In genomic region chr5:172758077-172758835, GRCh38 we compare ENCODE assay signal across 10 cellular contexts. TPM values are rescaled to one million over a fixed set of nuclear protein-coding genes. Genes with fewer than 3 reads are reported as not detected.
DNase-seq lines count a peak whose midpoint lies in the region; ATAC-seq, FAIRE-seq and TF ChIP-seq lines count a peak whose summit lies in the region.
"Had no signal": no experiment of that assay in that cellular context is flagged by ENCODE, and none has a peak within 500 bp of the region (broad histone marks: within the 10 kb centered on the region; RNA-seq: fewer than 3 reads in every experiment).

No MANE protein-coding gene starts in this region.

- 36% methylated on average over 17 of the region's 19 CpGs for WGBS in HepG2 (ENCODE audit: low lambda C conversion rate)
- 68 to 79% methylated on average over 7 to 19 of the region's 19 CpGs for WGBS in transverse colon (ENCODE audit: low coverage in 1 of 2), 2 donors

- H3K9ac ChIP-seq in HUES48 (ENCODE audit: low read depth, low read length) (no peak overlapping the region), HepG2 (ENCODE audit: insufficient read depth, low read depth, low read length) (no peak overlapping the region)
- H3K9ac ChIP-seq: KMS-11 had no signal

- no peaks in the 10 kb centered on the region for H3K79me2 ChIP-seq in HepG2 (ENCODE audit: insufficient read depth, low read length)

- no peak for TF ChIP-seq POLR2A in HepG2 (IDR thresholded peaks at IDR 0.05; ENCODE audit: insufficient read depth in 1 of 2, low read depth in 2 of 2, low read length in 2 of 2)
- TF ChIP-seq POLR2A in transverse colon (IDR thresholded peaks at IDR 0.05), result no peak

- no peak overlapping the region for H3K4me3 Mint-ChIP-seq in naive thymus-derived CD8-positive, alpha-beta T cell
- no peak overlapping the region for H3K4me3 Mint-ChIP-seq in activated CD4-positive, alpha-beta T cell treated with anti-CD3 and anti-CD28 coated beads, Interleukin-2, amount 10 ng/mL, durations not matched to agents 24 days and 14 days

- BruUV-seq in HepG2 (replicated peaks; lab: Mats Ljungman, UMichigan), result no TSS peak

- H3K9me3 Mint-ChIP-seq in naive thymus-derived CD8-positive, alpha-beta T cell, result peaks cover 0 to 8% (median 0%) of the 10 kb centered on the region in 9 donors
- no peaks in the 10 kb centered on the region for H3K9me3 Mint-ChIP-seq in activated CD4-positive, alpha-beta T cell treated with anti-CD3 and anti-CD28 coated beads, Interleukin-2, amount 10 ng/mL, durations not matched to agents 24 days and 14 days

- H3K9me3 ChIP-seq in HUES48 (ENCODE audit: control insufficient read depth, insufficient read depth, low read length), result no peaks in the 10 kb centered on the region
- H3K9me3 ChIP-seq in HepG2 (ENCODE audit: low read length), result no peaks in the 10 kb centered on the region
- no peaks in the 10 kb centered on the region for H3K9me3 ChIP-seq in transverse colon

- H4K20me1 ChIP-seq in HepG2 (ENCODE audit: insufficient read depth, low read length), result no peaks in the 10 kb centered on the region

- no peak for TF ChIP-seq RAD21 in HepG2 (CRISPR knock-in tag; IDR thresholded peaks at IDR 0.05)

- H3K27ac Mint-ChIP-seq in naive thymus-derived CD8-positive, alpha-beta T cell, result peak overlapping the region in 4 of 10 donors; percentile 22 to 80 (median 48)
- no peak overlapping the region for H3K27ac Mint-ChIP-seq in activated CD4-positive, alpha-beta T cell treated with anti-CD3 and anti-CD28 coated beads, Interleukin-2, amount 10 ng/mL, durations not matched to agents 24 days and 14 days

- H3K36me3 ChIP-seq in HUES48 (ENCODE audit: control insufficient read depth, insufficient read depth, low read length) (no peaks in the 10 kb centered on the region), brain microvascular endothelial cell (replicated peaks) (no peaks in the 10 kb centered on the region), HepG2 (replicated peaks in 1 of 2; ENCODE audit: control insufficient read depth in 1 of 2, insufficient read depth in 2 of 2, low read length in 2 of 2) (no peaks in the 10 kb centered on the region), transverse colon (no peaks in the 10 kb centered on the region)

- peak; percentile 44 for TF ChIP-seq CTCF in brain microvascular endothelial cell (IDR thresholded peaks at IDR 0.05; ENCODE audit: low read depth, low read length, missing control alignments)
- TF ChIP-seq CTCF in HepG2 (CRISPR knock-in tag; IDR thresholded peaks at IDR 0.05), result no peak
- no peak for TF ChIP-seq CTCF in transverse colon (IDR thresholded peaks at IDR 0.05)

- peaks cover 0 to 6% (median 2%) of the 10 kb centered on the region in 3 donors for H3K36me3 Mint-ChIP-seq in naive thymus-derived CD8-positive, alpha-beta T cell
- H3K36me3 Mint-ChIP-seq in activated CD4-positive, alpha-beta T cell treated with anti-CD3 and anti-CD28 coated beads, Interleukin-2, amount 10 ng/mL, durations not matched to agents 24 days and 14 days (ENCODE audit: low read depth), result no peaks in the 10 kb centered on the region

- no peak for FAIRE-seq in HepG2 (lab: Jason Lieb, UNC)

- DNase-seq in brain microvascular endothelial cell (peak; percentile 97), HepG2 (ENCODE audit: low spot score) (no peak), transverse colon (no peak), T-helper 2 cell (no peak)
- DNase-seq in central memory CD4-positive, alpha-beta T cell, result no peak
- no peak for DNase-seq in naive thymus-derived CD8-positive, alpha-beta T cell
- no peak for DNase-seq in activated CD4-positive, alpha-beta T cell treated with anti-CD3 and anti-CD28 coated beads, Interleukin-2, amount 10 ng/mL, durations not matched to agents 24 days and 14 days

- peak overlapping the region; percentile 56 for H3K4me2 ChIP-seq in HepG2 (ENCODE audit: low read depth, low read length)
- H3K4me2 ChIP-seq: KMS-11 had no signal

- no peaks in the 10 kb centered on the region for H3K27me3 Mint-ChIP-seq in naive thymus-derived CD8-positive, alpha-beta T cell
- H3K27me3 Mint-ChIP-seq in activated CD4-positive, alpha-beta T cell treated with anti-CD3 and anti-CD28 coated beads, Interleukin-2, amount 10 ng/mL, durations not matched to agents 24 days and 14 days, result peaks cover 13% of the 10 kb centered on the region

- H3K27me3 ChIP-seq in HUES48 (ENCODE audit: control insufficient read depth, insufficient read depth, low read length) (peaks cover 5% of the 10 kb centered on the region; the same call in 1 of the 2 replicates), brain microvascular endothelial cell (replicated peaks) (no peaks in the 10 kb centered on the region), HepG2 (ENCODE audit: control insufficient read depth in 1 of 2, insufficient read depth in 2 of 2, low read length in 2 of 2) (peaks cover 0 to 6% of the 10 kb centered on the region in 2 experiments; a peak in 2 of 5 replicates), transverse colon (no peaks in the 10 kb centered on the region)

- H3K4me3 ChIP-seq in HUES48 (ENCODE audit: low read depth, low read length) (no peak overlapping the region), brain microvascular endothelial cell (ENCODE audit: low read depth, low read length) (no peak overlapping the region), HepG2 (replicated peaks in 1 of 3; ENCODE audit: insufficient read depth in 1 of 3, low read depth in 2 of 3, low read length in 3 of 3) (peak overlapping the region in 1 of 3 experiments; percentile 14; a peak in 1 of 6 replicates), transverse colon (no peak overlapping the region)

- H2AFZ ChIP-seq in HepG2 (ENCODE audit: low read length), result no peak overlapping the region

- peak; percentile 81 for ATAC-seq in HepG2
- no peak for ATAC-seq in naive thymus-derived CD8-positive, alpha-beta T cell

- intact Hi-C loops in HepG2 (cut with micrococcal nuclease; ENCODE audit: unreplicated experiment) (no loop called here), transverse colon (cut with DNase I; ENCODE audit: low total_unique reads) (no loop called here)
- intact Hi-C loops in activated CD4-positive, alpha-beta T cell treated with anti-CD3 and anti-CD28 coated beads, Interleukin-2, amount 10 ng/mL, durations not matched to agents 24 days and 14 days (cut with micrococcal nuclease), result no loop called here

- POLR2A ChIA-PET in HepG2 (lab: Yijun Ruan, JAX), result no interaction called here
- POLR2A ChIA-PET in naive thymus-derived CD8-positive, alpha-beta T cell (lab: Charles Lee), result interaction anchor here (1.2 to 2.0 kb wide), 2 partner anchors 12 to 13 kb away, joined by 3 to 6 read pairs; partner anchors contain the start of gene DUSP1

- no peak for TF ChIP-seq EP300 in HepG2 (IDR thresholded peaks at IDR 0.05; ENCODE audit: low read depth in 2 of 2, low read length in 2 of 2)
- TF ChIP-seq EP300 in HepG2 (CRISPR knock-in tag; IDR thresholded peaks at IDR 0.05; ENCODE audit: borderline replicate concordance), result no peak
- TF ChIP-seq EP300 in transverse colon (IDR thresholded peaks at IDR 0.05; ENCODE audit: low read depth), result no peak

- H3K27ac ChIP-seq in HUES48 (ENCODE audit: low read depth, low read length) (peak overlapping the region; percentile 66), brain microvascular endothelial cell (peak overlapping the region; percentile 89), HepG2 (ENCODE audit: extremely low read length, insufficient read depth, low read length) (no peak overlapping the region), transverse colon (peak overlapping the region in 3 of 4 donors; percentile 23 to 61 (median 36))
- H3K27ac ChIP-seq: KMS-11, VCaP had no signal

- CTCF ChIA-PET in HepG2 (lab: Yijun Ruan, JAX; ENCODE audit: low intra/inter-chr PET ratio, low total read pairs), result no interaction called here

- H3K4me1 ChIP-seq in HUES48 (ENCODE audit: control insufficient read depth, insufficient read depth, low read length) (peaks cover 7% of the 10 kb centered on the region; the same call in 1 of the 2 replicates), HepG2 (ENCODE audit: insufficient read depth, low read length) (peaks cover 24% of the 10 kb centered on the region), transverse colon (no peaks in the 10 kb centered on the region)

- in situ Hi-C loops in brain microvascular endothelial cell (cut with HindIII; ENCODE audit: low pct_ligation_motif_present, low sequenced_read_pairs), result no loop called here
- in situ Hi-C loops in HepG2 (cut with HindIII; ENCODE audit: extremely low pct_ligation_motif_present, low pct_unique_long_range_greater_than_20kb), result no loop called here
- in situ Hi-C loops in transverse colon (cut with MboI; ENCODE audit: low pct_ligation_motif_present in 1 of 4, low pct_unique_long_range_greater_than_20kb in 1 of 4, low sequenced_read_pairs in 3 of 4), result no loop called here

- peaks cover 0 to 2% (median under 1%) of the 10 kb centered on the region in 4 donors for H3K4me1 Mint-ChIP-seq in naive thymus-derived CD8-positive, alpha-beta T cell
- H3K4me1 Mint-ChIP-seq in activated CD4-positive, alpha-beta T cell treated with anti-CD3 and anti-CD28 coated beads, Interleukin-2, amount 10 ng/mL, durations not matched to agents 24 days and 14 days, result no peaks in the 10 kb centered on the region

RNA-seq across cellular contexts. Expression of gene DUSP1, which starts 12.7 kb away (rescaled TPM):
- total RNA-seq in HepG2 (2016; rRNA removed; fragmentation: Illumina TruSeq; extraction: Trizol) (18.0 and 27.1 TPM in 2 replicates), transverse colon (100 to 1,000 TPM; 469 to 701 (median 567) TPM)
- 7.1 and 7.8 TPM in 2 replicates for total RNA-seq in HepG2 (2016; cell fraction: cytosol; rRNA removed; fragmentation: Illumina TruSeq; extraction: Trizol; ENCODE audit: low read depth)
- total RNA-seq in HepG2 (2016; cell fraction: insoluble cytoplasmic fraction; rRNA removed; fragmentation: Illumina TruSeq; extraction: Trizol), result 15.8 and 29.9 TPM in 2 replicates
- total RNA-seq in HepG2 (2016; cell fraction: membrane; rRNA removed; fragmentation: Illumina TruSeq; extraction: Trizol), result 14.2 and 16.6 TPM in 2 replicates
- 53.7 and 56.5 TPM in 2 replicates for total RNA-seq in HepG2 (2016; cell fraction: nucleus; rRNA removed; fragmentation: Illumina TruSeq; extraction: Trizol)
- polyA plus RNA-seq in HepG2 (2011; rRNA removed), result 55.5 and 79.2 TPM in 2 replicates
- polyA plus RNA-seq in HepG2 (2011; cell fraction: cytosol; rRNA removed), result 59.1 and 69.7 TPM in 2 replicates
- 85.1 and 113 TPM in 2 replicates for polyA plus RNA-seq in HepG2 (2011; cell fraction: nucleus; rRNA removed)
- polyA plus RNA-seq in HepG2 (2012), result 48.1 and 56.6 TPM in 2 replicates
- 4.7 and 6.0 TPM in 2 replicates for polyA plus RNA-seq in HepG2 (2016; cell fraction: cytosol; fragmentation: Illumina TruSeq; extraction: Trizol; ENCODE audit: low read depth)
- polyA plus RNA-seq in HepG2 (2016; cell fraction: insoluble cytoplasmic fraction; fragmentation: Illumina TruSeq; extraction: Trizol; ENCODE audit: low read depth), result 17.2 and 23.0 TPM in 2 replicates
- polyA plus RNA-seq in HepG2 (2016; cell fraction: membrane; fragmentation: Illumina TruSeq; extraction: Trizol; ENCODE audit: low read depth), result 9.3 and 9.4 TPM in 2 replicates
- 63.2 and 85.8 TPM in 2 replicates for polyA plus RNA-seq in HepG2 (2016; cell fraction: nucleus; fragmentation: Illumina TruSeq; extraction: Trizol; ENCODE audit: insufficient read depth, low read depth)
- polyA minus RNA-seq in HepG2 (2011; rRNA and poly(A)+ RNA removed; ENCODE audit: low replicate concordance), result 142 and 198 TPM in 2 replicates
- polyA minus RNA-seq in HepG2 (2011; cell fraction: cytosol; rRNA and poly(A)+ RNA removed), result 72.5 and 80.5 TPM in 2 replicates
- 95.3 and 131 TPM in 2 replicates for polyA minus RNA-seq in HepG2 (2011; cell fraction: nucleus; rRNA and poly(A)+ RNA removed)
- total RNA-seq in naive thymus-derived CD8-positive, alpha-beta T cell, result 10 to 100 TPM; 23.5 to 24.1 TPM
- polyA plus RNA-seq in naive thymus-derived CD8-positive, alpha-beta T cell, result 100 to 1,000 TPM; 102 to 660 (median 258) TPM
- 10.2 and 10.6 TPM in 2 replicates for total RNA-seq in activated CD4-positive, alpha-beta T cell treated with anti-CD3 and anti-CD28 coated beads, Interleukin-2, amount 10 ng/mL, durations not matched to agents 24 days and 14 days

Comparison
In these comparisons a context has a peak if more than half of its experiments do, and no peak if none do; other contexts are left out.
1. RNA of gene DUSP1, which starts 12.7 kb away (total RNA-seq): 469 to 701 TPM in transverse colon; 7.1 to 56.5 TPM in HepG2, 23.5 to 24.1 TPM in naive thymus-derived CD8-positive, alpha-beta T cell and 10.2 to 10.6 TPM in activated CD4-positive, alpha-beta T cell treated with anti-CD3 and anti-CD28 coated beads, Interleukin-2, amount 10 ng/mL, durations not matched to agents 24 days and 14 days; every median in the first group is over 4 times any median in the second.